10 cellular contexts compared by ENCODE assay signal in genomic region chr2:24077879-24078278, GRCh38. TPM values are rescaled to one million over a fixed set of nuclear protein-coding genes. Genes with fewer than 3 reads are reported as not detected.
A peak's percentile ranks its signal among the peaks of the same experiment; 100 is the strongest.
DNase-seq lines count a peak whose midpoint lies in the region; ATAC-seq and TF ChIP-seq lines count a peak whose summit lies in the region.
"Had no signal": no experiment of that assay in that cellular context is flagged by ENCODE, and none has a peak within 500 bp of the region (broad histone marks: within the 10 kb centered on the region; RNA-seq: fewer than 3 reads in every experiment).

No MANE protein-coding gene starts in this region.

- 88% methylated on average over 2 of the region's 2 CpGs; no CpG with 5 or more reads in 1 of the 2 experiments for WGBS in endodermal cell (ENCODE audit: insufficient coverage in 1 of 2, insufficient read length in 1 of 2), 2 experiments
- 57 to 60% methylated on average over 2 of the region's 2 CpGs for WGBS in lower leg skin, 2 donors

- no peaks in the 10 kb centered on the region for H3K9me3 ChIP-seq in CD8-positive, alpha-beta T cell (ENCODE audit: low read length)
- H3K9me3 ChIP-seq in PC-3 (ENCODE audit: low read length) (no peaks in the 10 kb centered on the region), endodermal cell (ENCODE audit: control insufficient read depth, low read length) (no peaks in the 10 kb centered on the region), parathyroid adenoma (ENCODE audit: control insufficient read depth, low read length) (no peaks in the 10 kb centered on the region)

- CTCF ChIA-PET in CD8-positive, alpha-beta T cell (lab: Charles Lee): interaction anchor here (2.3 kb wide), 1 partner anchor 253 kb away, joined by 7 read pairs; no protein-coding TSS in a partner anchor
- CTCF ChIA-PET in PC-3 (lab: Charles Lee): no interaction called here

- H3K36me3 ChIP-seq in CD8-positive, alpha-beta T cell (ENCODE audit: insufficient read depth, low read length): peaks cover under 1% of the 10 kb centered on the region
- H3K36me3 ChIP-seq in PC-3 (ENCODE audit: low read depth, low read length) (peaks cover 15% of the 10 kb centered on the region), endodermal cell (ENCODE audit: control insufficient read depth, insufficient read depth, low read length) (peaks cover 33% of the 10 kb centered on the region), parathyroid adenoma (ENCODE audit: control insufficient read depth, insufficient read depth, low read length) (no peaks in the 10 kb centered on the region)

- H3K27me3 Mint-ChIP-seq in CD8-positive, alpha-beta T cell (ENCODE audit: low read depth): no peaks in the 10 kb centered on the region
- no peaks in the 10 kb centered on the region for H3K27me3 Mint-ChIP-seq in endodermal cell (ENCODE audit: insufficient read depth)

- no peaks in the 10 kb centered on the region for H3K9me2 ChIP-seq in PC-3 (replicated peaks; ENCODE audit: low read length)

- H3K27ac Mint-ChIP-seq in CD8-positive, alpha-beta T cell: peak overlapping the region; percentile 100
- no peak overlapping the region for H3K27ac Mint-ChIP-seq in endodermal cell

- H3K9ac ChIP-seq in PC-3 (ENCODE audit: low read length): peak overlapping the region; percentile 81
- H3K9ac ChIP-seq in endodermal cell (ENCODE audit: extremely low read depth, low read length, poor library complexity, severe bottlenecking): no peak overlapping the region
- H3K9ac ChIP-seq in parathyroid adenoma: no peak overlapping the region

- H3K4me2 ChIP-seq in PC-3 (ENCODE audit: low read length) (peak overlapping the region; percentile 99), parathyroid adenoma (ENCODE audit: low read length) (peak overlapping the region; percentile 89)

- no peak overlapping the region for H3K4me3 ChIP-seq in CD8-positive, alpha-beta T cell (ENCODE audit: low read depth, low read length)
- H3K4me3 ChIP-seq in PC-3 (ENCODE audit: low read length): peak overlapping the region; percentile 97
- H3K4me3 ChIP-seq in endodermal cell (ENCODE audit: low read length): peak overlapping the region; percentile 92
- H3K4me3 ChIP-seq in parathyroid adenoma (ENCODE audit: low read depth, low read length): peak overlapping the region; percentile 79
- H3K4me3 ChIP-seq in lower leg skin (ENCODE audit: low read depth, poor library complexity, severe bottlenecking): no peak overlapping the region

- no peaks in the 10 kb centered on the region for H3K27me3 ChIP-seq in CD8-positive, alpha-beta T cell (ENCODE audit: insufficient read depth, low read length)
- H3K27me3 ChIP-seq in PC-3 (ENCODE audit: low read length) (no peaks in the 10 kb centered on the region), endodermal cell (ENCODE audit: control insufficient read depth, insufficient read depth, low read length, poor library complexity, severe bottlenecking) (no peaks in the 10 kb centered on the region), parathyroid adenoma (ENCODE audit: control insufficient read depth, insufficient read depth, low read length) (no peaks in the 10 kb centered on the region)

- H3K4me1 Mint-ChIP-seq in CD8-positive, alpha-beta T cell (ENCODE audit: low read depth): peaks cover 30% of the 10 kb centered on the region
- H3K4me1 Mint-ChIP-seq in endodermal cell: peaks cover 14% of the 10 kb centered on the region

- no peaks in the 10 kb centered on the region for H3F3A ChIP-seq in PC-3 (ENCODE audit: low read length, unreplicated experiment)

- TF ChIP-seq CTCF in CD8-positive, alpha-beta T cell (IDR thresholded peaks at IDR 0.05): no peak
- no peak for TF ChIP-seq CTCF in PC-3 (conservative IDR thresholded peaks at IDR 0.05; ENCODE audit: low read depth, low read length)
- TF ChIP-seq CTCF in endodermal cell (conservative IDR thresholded peaks at IDR 0.05): no peak
- TF ChIP-seq CTCF in parathyroid adenoma (IDR thresholded peaks at IDR 0.05): no peak
- no peak for TF ChIP-seq CTCF in lower leg skin (IDR thresholded peaks at IDR 0.05)

- no peak for DNase-seq in CD8-positive, alpha-beta T cell
- DNase-seq in PC-3 (no peak), endodermal cell (no peak), NCI-H82 (lab: John Stamatoyannopoulos, UW) (no peak), lower leg skin (ENCODE audit: low spot score in 2 of 2) (no peak)
- DNase-seq: islet precursor cell, WERI-Rb-1 had no signal

- POLR2A ChIA-PET in CD8-positive, alpha-beta T cell (lab: Charles Lee): interaction anchor here (1.4 to 2.8 kb wide), 2 partner anchors 151 kb away, joined by 8 to 44 read pairs; partner anchors contain the start of gene ATAD2B
- POLR2A ChIA-PET in PC-3 (lab: Charles Lee; ENCODE audit: unreplicated experiment): interaction anchor here (0.7 kb wide), 1 partner anchor 39 kb away, joined by 6 read pairs; no protein-coding TSS in a partner anchor

- no peak for ATAC-seq in CD8-positive, alpha-beta T cell
- ATAC-seq in PC-3 (no peak), HG02884 (IDR thresholded peaks at IDR 0.05; ENCODE audit: unreplicated experiment) (no peak), HG02759 (IDR thresholded peaks at IDR 0.05; ENCODE audit: unreplicated experiment) (no peak)

- H3K4me3 Mint-ChIP-seq in CD8-positive, alpha-beta T cell: peak overlapping the region; percentile 100
- H3K4me3 Mint-ChIP-seq in endodermal cell: peak overlapping the region; percentile 89

- TSS peak; percentile 53 for BruUV-seq in PC-3 (replicated peaks; lab: Mats Ljungman, UMichigan)

- H3K79me2 ChIP-seq in PC-3 (ENCODE audit: low read length): peaks cover 33% of the 10 kb centered on the region
- H3K79me2 ChIP-seq in parathyroid adenoma: peaks cover 19% of the 10 kb centered on the region

- H3K9me3 Mint-ChIP-seq in CD8-positive, alpha-beta T cell: no peaks in the 10 kb centered on the region
- H3K9me3 Mint-ChIP-seq in endodermal cell: no peaks in the 10 kb centered on the region

- intact Hi-C loops in CD8-positive, alpha-beta T cell (cut with DNase I, micrococcal nuclease): loop anchor here (2.0 to 10.0 kb wide), 6 partner anchors 136 to 964 kb away; partner anchors contain the start of genes CENPO (in 2 of the 2), PTRHD1 (in 2 of the 2), DNAJC27 (in 1 of the 2) and EFR3B (in 1 of the 2)
- intact Hi-C loops in PC-3 (cut with micrococcal nuclease) (no loop called here), lower leg skin (cut with DNase I; ENCODE audit: low total_unique reads) (no loop called here)

- no peak for TF ChIP-seq POLR2A in lower leg skin (IDR thresholded peaks at IDR 0.05)

- H3K36me3 Mint-ChIP-seq in CD8-positive, alpha-beta T cell: peaks cover 26% of the 10 kb centered on the region
- H3K36me3 Mint-ChIP-seq in endodermal cell (ENCODE audit: low read depth): peaks cover 23% of the 10 kb centered on the region

- 0 out of 2 replicates have a peak, but pooled peaks cover 3% of the 10 kb centered on the region for H4K20me1 ChIP-seq in PC-3 (ENCODE audit: low read length)

- H3K27ac ChIP-seq in CD8-positive, alpha-beta T cell (ENCODE audit: low read depth, low read length): peak overlapping the region; percentile 91
- H3K27ac ChIP-seq in PC-3 (ENCODE audit: low read length) (no peak overlapping the region), endodermal cell (ENCODE audit: low read depth, low read length) (no peak overlapping the region), parathyroid adenoma (peak overlapping the region; percentile 78)
- H3K27ac ChIP-seq: WERI-Rb-1 had no signal

- H3K4me1 ChIP-seq in CD8-positive, alpha-beta T cell (ENCODE audit: insufficient read depth, low read length): peaks cover 19% of the 10 kb centered on the region
- H3K4me1 ChIP-seq in PC-3 (ENCODE audit: insufficient read depth, low read length) (peaks cover 13% of the 10 kb centered on the region), endodermal cell (ENCODE audit: control insufficient read depth, insufficient read depth, low read length) (no peaks in the 10 kb centered on the region), parathyroid adenoma (peaks cover 11% of the 10 kb centered on the region)

- H2AFZ ChIP-seq in PC-3 (ENCODE audit: low read length) (peak overlapping the region; percentile 76; the same call in 1 of the 2 replicates), parathyroid adenoma (peak overlapping the region; percentile 71)

RNA-seq across cellular contexts. Expression of gene SF3B6, which starts 1.8 kb away (rescaled TPM):
- 10 to 100 TPM; 69.7 to 78.9 TPM for total RNA-seq in CD8-positive, alpha-beta T cell
- total RNA-seq in PC-3 (2014; rRNA removed): 139 and 220 TPM in 2 replicates
- 100 to 1,000 TPM; 109 to 131 TPM for total RNA-seq in endodermal cell
- 151 TPM for polyA plus RNA-seq in endodermal cell (2013, experiment 1 of 2)
- 143 TPM for polyA plus RNA-seq in endodermal cell (2013, experiment 2 of 2)
- total RNA-seq in lower leg skin: 10 to 100 TPM; 81.3 to 90.8 (median 86.5) TPM

RNA-seq across cellular contexts. Expression of gene TP53I3, which starts 6.8 kb away (rescaled TPM):
- total RNA-seq in CD8-positive, alpha-beta T cell: under 1 TPM in 1 of 2 experiments, not detected in 1; 0.17 TPM
- 37.0 and 42.4 TPM in 2 replicates for total RNA-seq in PC-3 (2014; rRNA removed)
- 10 to 100 TPM; 11.6 to 23.2 TPM for total RNA-seq in endodermal cell
- 26.5 TPM for polyA plus RNA-seq in endodermal cell (2013, experiment 1 of 2)
- 22.8 TPM for polyA plus RNA-seq in endodermal cell (2013, experiment 2 of 2)
- total RNA-seq in lower leg skin: 10 to 100 TPM in 2 of 4 donors, 1 to 10 TPM in 2; 5.0 to 17.9 (median 8.5) TPM

RNA-seq across cellular contexts. Expression of gene FKBP1B, which starts 28.3 kb away (rescaled TPM):
- total RNA-seq in CD8-positive, alpha-beta T cell: under 1 TPM in 1 of 2 experiments, not detected in 1; 0.28 TPM
- total RNA-seq in PC-3 (2014; rRNA removed) (2.1 and 2.7 TPM in 2 replicates), endodermal cell (10 to 100 TPM; 35.3 to 39.0 TPM), lower leg skin (10 to 100 TPM in 2 of 4 donors, 1 to 10 TPM in 2; 7.2 to 11.8 (median 9.5) TPM)
- 39.3 TPM for polyA plus RNA-seq in endodermal cell (2013, experiment 1 of 2)
- polyA plus RNA-seq in endodermal cell (2013, experiment 2 of 2): 36.3 TPM

RNA-seq across cellular contexts. Expression of gene WDCP, which starts 30.7 kb away (rescaled TPM):
- 1 to 10 TPM; 3.7 to 4.8 TPM for total RNA-seq in CD8-positive, alpha-beta T cell
- total RNA-seq in PC-3 (2014; rRNA removed): 5.6 and 11.5 TPM in 2 replicates
- 10 to 100 TPM; 18.2 to 24.1 TPM for total RNA-seq in endodermal cell
- 16.7 TPM for polyA plus RNA-seq in endodermal cell (2013, experiment 1 of 2)
- 16.2 TPM for polyA plus RNA-seq in endodermal cell (2013, experiment 2 of 2)
- total RNA-seq in lower leg skin: 1 to 10 TPM; 2.6 to 4.9 (median 3.8) TPM

RNA-seq across cellular contexts. Expression of gene PFN4, which starts 45.3 kb away (rescaled TPM):
- total RNA-seq in CD8-positive, alpha-beta T cell: not detected
- 0.44 and 2.3 TPM in 2 replicates for total RNA-seq in PC-3 (2014; rRNA removed)
- under 1 TPM in 1 of 2 donors, not detected in 1; 0.73 TPM for total RNA-seq in endodermal cell
- 0.57 TPM for polyA plus RNA-seq in endodermal cell (2013, experiment 1 of 2)
- polyA plus RNA-seq in endodermal cell (2013, experiment 2 of 2): 0.33 TPM
- total RNA-seq in lower leg skin: under 1 TPM in 1 of 4 donors, not detected in 3; 0.65 TPM

Comparison
In these comparisons a context has a peak if more than half of its experiments do, and no peak if none do; other contexts are left out.
1. H3K27ac ChIP-seq: peak in CD8-positive, alpha-beta T cell (single experiment) and parathyroid adenoma (single experiment); none in PC-3 (single experiment) and endodermal cell (single experiment).
2. H3K4me3 ChIP-seq: peak in PC-3 (single experiment), endodermal cell (single experiment) and parathyroid adenoma (single experiment); none in CD8-positive, alpha-beta T cell (single experiment) and lower leg skin (single experiment).
3. RNA of gene TP53I3, which starts 6.8 kb away (total RNA-seq): 37.0 to 42.4 TPM in PC-3, 11.6 to 23.2 TPM in endodermal cell and 5.0 to 17.9 TPM in lower leg skin; 0.17 TPM in CD8-positive, alpha-beta T cell; every median in the first group is over 4 times any median in the second.
4. intact Hi-C loops: an anchor here in CD8-positive, alpha-beta T cell (2.0 to 10.0 kb wide); none called in PC-3 and lower leg skin.